8 cellular contexts compared by ENCODE assay signal in the genomic region with DNA sequence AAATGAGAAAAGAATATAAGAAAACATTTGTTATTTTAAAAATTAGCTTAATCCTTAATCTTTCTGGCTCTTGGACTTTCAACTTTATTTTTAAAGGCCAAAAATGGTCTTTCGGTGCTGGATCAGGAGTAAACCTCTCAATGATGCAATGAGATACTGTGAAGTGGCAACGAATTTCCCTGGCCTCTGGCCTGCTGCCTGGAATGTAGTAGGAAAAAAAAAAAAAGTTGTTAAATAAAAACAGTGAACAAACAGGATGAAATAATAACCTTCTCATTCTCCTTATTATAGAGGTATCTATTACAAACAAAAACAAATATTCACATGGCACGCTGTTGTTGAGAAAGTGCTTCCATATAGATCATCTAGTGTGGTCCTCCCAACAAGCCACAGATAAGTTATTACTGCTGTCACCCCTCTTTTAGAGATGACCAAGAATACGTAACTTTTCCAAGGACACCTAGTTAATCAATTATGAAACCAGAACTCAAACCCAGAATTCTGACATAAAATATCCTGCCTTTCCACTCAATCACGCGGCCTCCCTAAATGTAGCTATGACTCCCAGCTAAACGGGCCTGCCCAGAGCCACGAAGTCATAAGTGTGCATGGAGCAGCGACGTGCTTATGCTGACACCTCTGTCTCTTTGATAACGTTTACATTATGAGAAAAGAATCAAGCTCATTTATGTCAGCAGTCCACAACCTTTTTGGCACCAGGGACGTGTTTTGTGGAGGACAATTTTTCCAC.
DNase-seq lines count a peak whose midpoint lies in the region; ATAC-seq and TF ChIP-seq lines count a peak whose summit lies in the region.

No MANE protein-coding gene starts in this region.

- no peak overlapping the region for H3K4me3 Mint-ChIP-seq in immature natural killer cell

- no peak overlapping the region for H3K9ac ChIP-seq in fibroblast of lung (ENCODE audit: insufficient read depth, low read length)

- no peak overlapping the region for H3K27ac Mint-ChIP-seq in immature natural killer cell

- DNase-seq in DMS53 treated with DMSO at 0.1 percent for 48 hours (lab: John Stamatoyannopoulos, UW; ENCODE audit: unreplicated experiment) (peak; percentile 78), NCI-H2196 treated with DMSO at 0.1 percent for 48 hours (lab: John Stamatoyannopoulos, UW; ENCODE audit: unreplicated experiment) (peak; percentile 65), fibroblast of lung (ENCODE audit: low read depth in 2 of 2) (peak; percentile 15 to 90), renal cortical epithelial cell (ENCODE audit: low read depth) (peak; percentile 65), GM10266 (ENCODE audit: extremely low spot score) (no peak), immature natural killer cell (no peak), NCI-H2227 (lab: John Stamatoyannopoulos, UW; ENCODE audit: unreplicated experiment) (no peak)

- no peaks in the 10 kb centered on the region for H3K79me2 ChIP-seq in fibroblast of lung (ENCODE audit: control insufficient read depth, insufficient read depth, low read length)

- no peaks in the 10 kb centered on the region for H3K9me3 ChIP-seq in fibroblast of lung (ENCODE audit: control insufficient read depth, insufficient read depth, low read depth, low read length)

- no peak for TF ChIP-seq CTCF in fibroblast of lung (conservative IDR thresholded peaks at IDR 0.05 in 1 of 2, IDR thresholded peaks at IDR 0.05 in 1 of 2; ENCODE audit: low read depth in 1 of 2, low read length in 2 of 2)
- TF ChIP-seq CTCF in GM10266 (IDR thresholded peaks at IDR 0.05; ENCODE audit: control insufficient read depth, insufficient read depth, low read depth, missing control alignments) = no peak

- H3K27me3 Mint-ChIP-seq in immature natural killer cell (ENCODE audit: low read depth in 3 of 3) = peaks cover 0 to 1% (median 0%) of the 10 kb centered on the region in 3 donors

- H3K9me3 Mint-ChIP-seq in immature natural killer cell = peaks cover 0 to 1% (median 0%) of the 10 kb centered on the region in 6 donors

- H4K20me1 ChIP-seq in fibroblast of lung (ENCODE audit: control insufficient read depth, extremely low read depth, insufficient read depth, low read length) = no peaks in the 10 kb centered on the region

- no peak overlapping the region for H3K4me3 ChIP-seq in fibroblast of lung (replicated peaks in 1 of 4; ENCODE audit: control extremely low read depth in 1 of 4, insufficient read depth in 1 of 4, low read depth in 3 of 4, low read length in 4 of 4)

- H2AFZ ChIP-seq in fibroblast of lung (ENCODE audit: low read length) = no peak overlapping the region

- no peak for ATAC-seq in GM21360 (IDR thresholded peaks at IDR 0.05; ENCODE audit: unreplicated experiment)

- no peaks in the 10 kb centered on the region for H3K4me1 ChIP-seq in fibroblast of lung (ENCODE audit: control insufficient read depth, extremely low read depth, insufficient read depth, low read length)

- no peak overlapping the region for H3K27ac ChIP-seq in fibroblast of lung (ENCODE audit: insufficient read depth, low read length)

- no peaks in the 10 kb centered on the region for H3K36me3 ChIP-seq in fibroblast of lung (ENCODE audit: control insufficient read depth, insufficient read depth, low read length)

- no peak overlapping the region for H3K4me2 ChIP-seq in fibroblast of lung (ENCODE audit: extremely low read depth, insufficient read depth, low read length)

- peaks cover 0 to 4% (median 3%) of the 10 kb centered on the region in 3 donors for H3K36me3 Mint-ChIP-seq in immature natural killer cell

- H3K4me1 Mint-ChIP-seq in immature natural killer cell = peaks cover 18 to 19% of the 10 kb centered on the region in 2 donors

- no peaks in the 10 kb centered on the region for H3K27me3 ChIP-seq in fibroblast of lung (ENCODE audit: control insufficient read depth, insufficient read depth, low read length)

Comparison
In these comparisons a context has a peak if more than half of its experiments do, and no peak if none do; other contexts are left out.
1. DNase-seq: peak in DMS53 treated with DMSO at 0.1 percent for 48 hours (single experiment), NCI-H2196 treated with DMSO at 0.1 percent for 48 hours (single experiment), fibroblast of lung (2 of 2) and renal cortical epithelial cell (single experiment); none in GM10266 (single experiment), immature natural killer cell (0 of 3) and NCI-H2227 (single experiment).